In genomic region chr6:109515781-109516409, GRCh38 we compare ENCODE assay signal across 13 cellular contexts. TPM values are rescaled to one million over a fixed set of nuclear protein-coding genes. Genes with fewer than 3 reads are reported as not detected.
DNase-seq lines count a peak whose midpoint lies in the region; ATAC-seq and TF ChIP-seq lines count a peak whose summit lies in the region.
"Had no signal": no experiment of that assay in that cellular context is flagged by ENCODE, and none has a peak within 500 bp of the region (broad histone marks: within the 10 kb centered on the region; RNA-seq: fewer than 3 reads in every experiment).

No MANE protein-coding gene starts in this region.

- H3K27me3 ChIP-seq in ACC112 (ENCODE audit: insufficient read depth, low read length) (no peaks in the 10 kb centered on the region), GM23248 (replicated peaks; ENCODE audit: insufficient read depth) (no peaks in the 10 kb centered on the region), fibroblast of lung (ENCODE audit: control insufficient read depth, insufficient read depth, low read length) (no peaks in the 10 kb centered on the region), trophoblast cell (ENCODE audit: insufficient read depth, low read length) (no peaks in the 10 kb centered on the region)

- no peak overlapping the region for H4K8ac ChIP-seq in trophoblast cell (ENCODE audit: low read depth, low read length)

- H3K4me2 ChIP-seq in GM23248 (ENCODE audit: unreplicated experiment) (no peak overlapping the region), fibroblast of lung (ENCODE audit: extremely low read depth, insufficient read depth, low read length) (peak overlapping the region; percentile 38), trophoblast cell (ENCODE audit: low read length) (no peak overlapping the region)

- H4K91ac ChIP-seq in trophoblast cell (ENCODE audit: low read depth, low read length) = no peak overlapping the region

- H2AFZ ChIP-seq in ACC112 (ENCODE audit: low read length, unreplicated experiment) (peak overlapping the region; percentile 28), GM23248 (no peak overlapping the region), fibroblast of lung (ENCODE audit: low read length) (no peak overlapping the region), trophoblast cell (ENCODE audit: insufficient read depth, low read length, poor library complexity) (no peak overlapping the region)

- H3K9ac ChIP-seq in GM23248 (no peak overlapping the region), fibroblast of lung (ENCODE audit: insufficient read depth, low read length) (no peak overlapping the region), trophoblast cell (ENCODE audit: low read length) (no peak overlapping the region)

- DNase-seq in GM23248 (peak; percentile 41), RPMI8226 (peak; percentile 27), fibroblast of lung (ENCODE audit: low read depth in 2 of 2) (peak; percentile 6 to 18), trophoblast cell (no peak), NCI-H1436 treated with DMSO at 0.1 percent for 48 hours (lab: John Stamatoyannopoulos, UW) (no peak), head of caudate nucleus (no peak)
- DNase-seq: Caco-2, erythroblast, NCI-H2107, Right ventricle myocardium superior had no signal

- no peak overlapping the region for H2BK12ac ChIP-seq in trophoblast cell (ENCODE audit: low read length)

- no peak overlapping the region for H3K18ac ChIP-seq in trophoblast cell (ENCODE audit: low read length)

- no peak overlapping the region for H2BK5ac ChIP-seq in trophoblast cell (ENCODE audit: low read depth, low read length, poor library complexity)

- in situ Hi-C loops in GM23248 (cut with MboI) = no loop called here

- ATAC-seq in GM19351 (IDR thresholded peaks at IDR 0.05; ENCODE audit: unreplicated experiment) = no peak

- H3K9me3 ChIP-seq in GM23248 (ENCODE audit: low read depth) (no peaks in the 10 kb centered on the region), fibroblast of lung (ENCODE audit: control insufficient read depth, insufficient read depth, low read depth, low read length) (no peaks in the 10 kb centered on the region), trophoblast cell (ENCODE audit: insufficient read depth, low read depth, low read length) (no peaks in the 10 kb centered on the region)
- H3K9me3 ChIP-seq: Caco-2 had no signal

- H4K20me1 ChIP-seq in GM23248 (ENCODE audit: insufficient read depth) = no peaks in the 10 kb centered on the region
- no peaks in the 10 kb centered on the region for H4K20me1 ChIP-seq in fibroblast of lung (ENCODE audit: control insufficient read depth, extremely low read depth, insufficient read depth, low read length)

- H2BK120ac ChIP-seq in trophoblast cell (ENCODE audit: insufficient read depth, low read length, poor library complexity) = no peak overlapping the region

- H3K27ac ChIP-seq in ACC112 (ENCODE audit: low read depth, low read length) = no peak overlapping the region
- no peak overlapping the region for H3K27ac ChIP-seq in GM23248
- H3K27ac ChIP-seq in fibroblast of lung (ENCODE audit: insufficient read depth, low read length) = no peak overlapping the region
- H3K27ac ChIP-seq in trophoblast cell (ENCODE audit: low read depth, low read length) = no peak overlapping the region
- H3K27ac ChIP-seq: skin epidermis had no signal

- H3K4me1 ChIP-seq in ACC112 (ENCODE audit: control insufficient read depth, insufficient read depth, low read length, unreplicated experiment) (peaks cover 10% of the 10 kb centered on the region), GM23248 (ENCODE audit: insufficient read depth) (peaks cover 20% of the 10 kb centered on the region), fibroblast of lung (ENCODE audit: control insufficient read depth, extremely low read depth, insufficient read depth, low read length) (no peaks in the 10 kb centered on the region), trophoblast cell (ENCODE audit: control insufficient read depth in 1 of 2, insufficient read depth in 2 of 2, low read length in 2 of 2) (peaks cover 2 to 7% of the 10 kb centered on the region in 2 experiments)
- H3K4me1 ChIP-seq: Caco-2 had no signal

- no peak overlapping the region for H2AK5ac ChIP-seq in trophoblast cell (ENCODE audit: low read length)

- H3K79me2 ChIP-seq in ACC112 (ENCODE audit: control insufficient read depth, insufficient read depth, low read length, unreplicated experiment) = no peaks in the 10 kb centered on the region
- H3K79me2 ChIP-seq in GM23248 (ENCODE audit: insufficient read depth) = no peaks in the 10 kb centered on the region
- no peaks in the 10 kb centered on the region for H3K79me2 ChIP-seq in fibroblast of lung (ENCODE audit: control insufficient read depth, insufficient read depth, low read length)
- no peaks in the 10 kb centered on the region for H3K79me2 ChIP-seq in trophoblast cell (ENCODE audit: control insufficient read depth, insufficient read depth, low read length, poor library complexity)

- TF ChIP-seq CTCF in fibroblast of lung (conservative IDR thresholded peaks at IDR 0.05 in 1 of 2, IDR thresholded peaks at IDR 0.05 in 1 of 2; ENCODE audit: low read depth in 1 of 2, low read length in 2 of 2) = no peak

- peaks cover 3% of the 10 kb centered on the region for H3K79me1 ChIP-seq in trophoblast cell (ENCODE audit: low read length)

- H3K23ac ChIP-seq in trophoblast cell (ENCODE audit: low read length) = no peak overlapping the region

- no peaks in the 10 kb centered on the region for H3K9me2 ChIP-seq in GM23248 (ENCODE audit: insufficient read depth)

- no peak overlapping the region for H3K14ac ChIP-seq in trophoblast cell (ENCODE audit: low read length)

- 62 to 70% methylated on average over 6 of the region's 6 CpGs for WGBS in GM23248 (ENCODE audit: low coverage in 1 of 2, low lambda C conversion rate in 2 of 2, missing lambda C conversion rate in 2 of 2), 2 experiments
- WGBS in trophoblast cell (ENCODE audit: extremely low coverage, insufficient coverage, insufficient read length) = no CpG with 5 or more reads among the region's 6 CpGs

- no peaks in the 10 kb centered on the region for H3K36me3 ChIP-seq in ACC112 (ENCODE audit: insufficient read depth, low read length)
- H3K36me3 ChIP-seq in GM23248 (ENCODE audit: low read depth) = no peaks in the 10 kb centered on the region
- no peaks in the 10 kb centered on the region for H3K36me3 ChIP-seq in fibroblast of lung (ENCODE audit: control insufficient read depth, insufficient read depth, low read length)
- no peaks in the 10 kb centered on the region for H3K36me3 ChIP-seq in trophoblast cell (ENCODE audit: control insufficient read depth in 1 of 2, insufficient read depth in 2 of 2, low read length in 2 of 2)

- peak overlapping the region; percentile 55 for H3K4me3 ChIP-seq in ACC112 (ENCODE audit: low read depth, low read length)
- H3K4me3 ChIP-seq in GM23248 = no peak overlapping the region
- peak overlapping the region in 1 of 4 experiments; percentile 19 for H3K4me3 ChIP-seq in fibroblast of lung (replicated peaks in 1 of 4; ENCODE audit: control extremely low read depth in 1 of 4, insufficient read depth in 1 of 4, low read depth in 3 of 4, low read length in 4 of 4)
- H3K4me3 ChIP-seq in trophoblast cell (ENCODE audit: low read depth, low read length) = no peak overlapping the region

- peaks cover 5% of the 10 kb centered on the region; the same call in 1 of the 2 replicates for H3F3A ChIP-seq in GM23248 (ENCODE audit: insufficient read depth)

- intact Hi-C loops in head of caudate nucleus (cut with DNase I) = no loop called here

- H3K4ac ChIP-seq in trophoblast cell (ENCODE audit: low read depth, low read length) = no peak overlapping the region

- no peak overlapping the region for H4K12ac ChIP-seq in trophoblast cell (ENCODE audit: low read depth, low read length)

RNA-seq across cellular contexts. Expression of gene ZBTB24, which starts 32.9 kb away (rescaled TPM):
- 6.8 and 7.6 TPM in 2 replicates for total RNA-seq in GM23248 (2014; rRNA removed; shearing (Covaris generic))
- polyA plus RNA-seq in GM23248 (2016; fragmentation: Nextera tagmentation; extraction: Ambion mirVana) (3.3 and 4.0 TPM in 2 replicates), fibroblast of lung (4.4 and 5.0 TPM in 2 replicates)
- total RNA-seq in fibroblast of lung = 8.0 and 8.6 TPM in 2 replicates
- 3.6 and 3.9 TPM in 2 replicates for polyA plus RNA-seq in fibroblast of lung (2012)
- 2.3 and 5.1 TPM in 2 replicates for polyA minus RNA-seq in fibroblast of lung (ENCODE audit: low replicate concordance)
- 4.9 and 5.1 TPM in 2 replicates for polyA plus RNA-seq in trophoblast cell (2013)

Comparison
In these comparisons a context has a peak if more than half of its experiments do, and no peak if none do; other contexts are left out.
1. DNase-seq: peak in GM23248 (single experiment), RPMI8226 (single experiment) and fibroblast of lung (2 of 2); none in trophoblast cell (0 of 2), NCI-H1436 treated with DMSO at 0.1 percent for 48 hours (single experiment) and head of caudate nucleus (0 of 42).